ENCODE assay signal across 24 cellular contexts in the genomic region with DNA sequence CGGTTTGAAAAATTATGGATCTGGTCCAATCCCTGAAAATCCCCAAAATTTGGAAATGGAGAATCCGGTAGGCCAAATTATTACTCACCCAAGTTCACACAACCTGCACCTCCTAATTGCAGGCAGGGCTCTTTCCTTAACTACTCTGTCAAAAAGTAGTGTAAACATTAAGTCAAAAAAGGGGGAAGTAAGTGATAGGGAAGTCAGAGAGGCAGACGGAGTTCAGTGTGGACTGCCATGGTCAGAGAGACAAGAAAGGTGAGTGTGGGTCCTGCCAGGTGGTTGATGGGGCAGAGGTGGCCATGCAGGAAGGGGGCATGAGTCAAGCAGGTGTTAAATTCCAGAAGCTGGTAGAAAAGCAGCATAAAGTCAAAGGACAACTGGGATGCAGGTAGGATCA.
DNase-seq lines count a peak whose midpoint lies in the region; ATAC-seq, FAIRE-seq and TF ChIP-seq lines count a peak whose summit lies in the region.
"Had no signal": no experiment of that assay in that cellular context is flagged by ENCODE, and none has a peak within 500 bp of the region (broad histone marks: within the 10 kb centered on the region; RNA-seq: fewer than 3 reads in every experiment).

No MANE protein-coding gene starts in this region.

- no peak for TF ChIP-seq CTCF in PC-9 (conservative IDR thresholded peaks at IDR 0.05)
- no peak for TF ChIP-seq CTCF in K562 (IDR thresholded peaks at IDR 0.05 in 2 of 3, conservative IDR thresholded peaks at IDR 0.05 in 1 of 3; ENCODE audit: insufficient read depth in 2 of 3, low read depth in 1 of 3, low read length in 3 of 3)
- no peak for TF ChIP-seq CTCF in natural killer cell (IDR thresholded peaks at IDR 0.05)

- H2BK120ac ChIP-seq in trophoblast cell (ENCODE audit: insufficient read depth, low read length, poor library complexity): no peak overlapping the region

- H3K23ac ChIP-seq in trophoblast cell (ENCODE audit: low read length): no peak overlapping the region

- peak overlapping the region; percentile 8 for H3K4me2 ChIP-seq in PC-9
- no peak overlapping the region for H3K4me2 ChIP-seq in K562 (ENCODE audit: insufficient read depth, low read length)
- no peak overlapping the region for H3K4me2 ChIP-seq in trophoblast cell (ENCODE audit: low read length)

- FAIRE-seq in K562 (lab: Jason Lieb, UNC): no peak
- FAIRE-seq: A204.1, GM12878, GM19239 had no signal

- CTCF ChIA-PET in PC-9 (lab: Charles Lee): interaction anchor here (0.6 kb wide), 1 partner anchor 89 kb away, joined by 7 read pairs; no protein-coding TSS in a partner anchor
- CTCF ChIA-PET in K562 (lab: Yijun Ruan, JAX; ENCODE audit: low intra/inter-chr PET ratio): interaction anchor here (0.6 kb wide), 1 partner anchor 89 kb away, joined by 4 read pairs; no protein-coding TSS in a partner anchor

- H3K4me1 Mint-ChIP-seq in natural killer cell: no peaks in the 10 kb centered on the region

- H3K9ac ChIP-seq in K562 (ENCODE audit: insufficient read depth in 1 of 2, low read depth in 2 of 2, low read length in 2 of 2) (no peak overlapping the region; a peak in 1 of 4 replicates), trophoblast cell (ENCODE audit: low read length) (no peak overlapping the region)

- H2AFZ ChIP-seq in PC-9 (no peak overlapping the region), K562 (ENCODE audit: low read depth, low read length) (no peak overlapping the region), trophoblast cell (ENCODE audit: insufficient read depth, low read length, poor library complexity) (no peak overlapping the region)

- no peaks in the 10 kb centered on the region for H3K36me3 ChIP-seq in PC-9 (ENCODE audit: low read depth)
- no peaks in the 10 kb centered on the region for H3K36me3 ChIP-seq in K562 (ENCODE audit: control insufficient read depth, insufficient read depth, low read length)
- no peaks in the 10 kb centered on the region for H3K36me3 ChIP-seq in trophoblast cell (ENCODE audit: control insufficient read depth in 1 of 2, insufficient read depth in 2 of 2, low read length in 2 of 2)

- H3K4me1 ChIP-seq in PC-9 (replicated peaks; ENCODE audit: insufficient read depth): peaks cover 44% of the 10 kb centered on the region
- peaks cover 0 to 2% of the 10 kb centered on the region in 2 experiments; a peak in 2 of 5 replicates for H3K4me1 ChIP-seq in K562 (replicated peaks in 1 of 2; ENCODE audit: control insufficient read depth in 2 of 2, insufficient read depth in 2 of 2, low read length in 2 of 2)
- H3K4me1 ChIP-seq in trophoblast cell (ENCODE audit: control insufficient read depth in 1 of 2, insufficient read depth in 2 of 2, low read length in 2 of 2): peaks cover 5 to 7% of the 10 kb centered on the region in 2 experiments

- in situ Hi-C loops in K562 (cut with MboI): no loop called here

- TF ChIP-seq RAD21 in K562 (CRISPR knock-in tag; conservative IDR thresholded peaks at IDR 0.05 in 1 of 2, IDR thresholded peaks at IDR 0.05 in 1 of 2): no peak

- H3K18ac ChIP-seq in trophoblast cell (ENCODE audit: low read length): no peak overlapping the region

- H4K20me1 ChIP-seq in PC-9 (ENCODE audit: insufficient read depth) (no peaks in the 10 kb centered on the region), K562 (replicated peaks; ENCODE audit: control insufficient read depth, insufficient read depth, low read length) (no peaks in the 10 kb centered on the region)

- H3K9me3 ChIP-seq in PC-9 (ENCODE audit: insufficient read depth, low read depth): no peaks in the 10 kb centered on the region
- no peaks in the 10 kb centered on the region for H3K9me3 ChIP-seq in K562 (replicated peaks; ENCODE audit: control insufficient read depth, insufficient read depth, low read depth, low read length)
- no peaks in the 10 kb centered on the region for H3K9me3 ChIP-seq in trophoblast cell (ENCODE audit: insufficient read depth, low read depth, low read length)

- H3K79me1 ChIP-seq in trophoblast cell (ENCODE audit: low read length): peaks cover 3% of the 10 kb centered on the region

- H3K9me1 ChIP-seq in K562 (ENCODE audit: control insufficient read depth, insufficient read depth, low read length): no peaks in the 10 kb centered on the region

- no peak for TF ChIP-seq EP300 in K562 (IDR thresholded peaks at IDR 0.05; ENCODE audit: low read length)

- no peaks in the 10 kb centered on the region for H3K36me3 Mint-ChIP-seq in natural killer cell
- H3K36me3 Mint-ChIP-seq: CD8-positive, alpha-beta T cell had no signal

- H3K4me3 ChIP-seq in PC-9: no peak overlapping the region
- H3K4me3 ChIP-seq in K562: no peak overlapping the region
- H3K4me3 ChIP-seq in trophoblast cell (ENCODE audit: low read depth, low read length): no peak overlapping the region
- H3K4me3 ChIP-seq: GM12878 had no signal

- no peaks in the 10 kb centered on the region for H3K79me2 ChIP-seq in PC-9 (ENCODE audit: low read depth)
- H3K79me2 ChIP-seq in K562 (ENCODE audit: control insufficient read depth, insufficient read depth, low read length): no peaks in the 10 kb centered on the region
- H3K79me2 ChIP-seq in trophoblast cell (ENCODE audit: control insufficient read depth, insufficient read depth, low read length, poor library complexity): no peaks in the 10 kb centered on the region

- DNase-seq in SIG-M5 treated with dmso at 0.1 percent for 504 hours (lab: John Stamatoyannopoulos, UW; ENCODE audit: unreplicated experiment) (peak; percentile 60), SIG-M5 (lab: John Stamatoyannopoulos, UW) (no peak), PC-9 (peak in 1 of 2 experiments; percentile 50), K562 (ENCODE audit: extremely low read depth in 1 of 4, low spot score in 3 of 4) (no peak), trophoblast cell (no peak), natural killer cell (no peak), NCI-H446 (lab: John Stamatoyannopoulos, UW) (no peak)
- DNase-seq: CD8-positive, alpha-beta T cell; DMS53; EL; GOT3; KG1; NCI-H1105 treated with DMSO at 0.1 percent for 48 hours; NCI-H1694; NCI-H2081 treated with DMSO at 0.1 percent for 48 hours; NCI-H510A; NCI-H774; T-helper 1 cell had no signal

- H3K27me3 ChIP-seq in PC-9 (ENCODE audit: insufficient read depth, low read depth): no peaks in the 10 kb centered on the region
- no peaks in the 10 kb centered on the region for H3K27me3 ChIP-seq in K562 (ENCODE audit: control insufficient read depth in 2 of 2, insufficient read depth in 2 of 2, low read length in 2 of 2)
- H3K27me3 ChIP-seq in trophoblast cell (ENCODE audit: insufficient read depth, low read length): no peaks in the 10 kb centered on the region

- H2AK5ac ChIP-seq in trophoblast cell (ENCODE audit: low read length): no peak overlapping the region

- TF ChIP-seq POLR2A in K562 (conservative IDR thresholded peaks at IDR 0.05): no peak

- peaks cover 43% of the 10 kb centered on the region for H3F3A ChIP-seq in PC-9 (ENCODE audit: insufficient read depth, low read depth)

- no peak overlapping the region for H3K27ac Mint-ChIP-seq in natural killer cell
- H3K27ac Mint-ChIP-seq: CD8-positive, alpha-beta T cell had no signal

- no peak overlapping the region for H3K14ac ChIP-seq in trophoblast cell (ENCODE audit: low read length)

- no peak overlapping the region for H3K4ac ChIP-seq in trophoblast cell (ENCODE audit: low read depth, low read length)

- POLR2A ChIA-PET in PC-9 (lab: Charles Lee; ENCODE audit: unreplicated experiment) (interaction anchor here (0.5 to 0.6 kb wide), 2 partner anchors 9 to 22 kb away, joined by 4 to 5 read pairs; no protein-coding TSS in a partner anchor), K562 (lab: Yijun Ruan, JAX) (interaction anchor here (1.2 kb wide), 1 partner anchor 32 kb away, joined by 3 read pairs; no protein-coding TSS in a partner anchor)

- peak; percentile 34; the same call in 1 of the 3 replicates for ATAC-seq in K562
- no peak for ATAC-seq in GM21576 (IDR thresholded peaks at IDR 0.05; ENCODE audit: unreplicated experiment)
- ATAC-seq in natural killer cell: no peak
- ATAC-seq: CD8-positive, alpha-beta T cell; GM12878; HCT116; Panc1 had no signal

- H4K12ac ChIP-seq in trophoblast cell (ENCODE audit: low read depth, low read length): no peak overlapping the region

- no peaks in the 10 kb centered on the region for H3K9me3 Mint-ChIP-seq in natural killer cell
- H3K9me3 Mint-ChIP-seq: CD8-positive, alpha-beta T cell had no signal

- intact Hi-C loops in PC-9 (cut with micrococcal nuclease; ENCODE audit: unreplicated experiment): loop anchor here (2.0 kb wide), 1 partner anchor 35 kb away; no protein-coding TSS in a partner anchor
- intact Hi-C loops in K562 (cut with micrococcal nuclease): no loop called here
- intact Hi-C loops in natural killer cell (cut with micrococcal nuclease): no loop called here

- H4K91ac ChIP-seq in trophoblast cell (ENCODE audit: low read depth, low read length): peak overlapping the region; percentile 51

- no peaks in the 10 kb centered on the region for H3K27me3 Mint-ChIP-seq in natural killer cell (ENCODE audit: low read depth in 2 of 2)

- H3K27ac ChIP-seq in PC-9 (no peak overlapping the region), K562 (ENCODE audit: extremely low read depth, low read depth, low read length) (no peak overlapping the region), trophoblast cell (ENCODE audit: low read depth, low read length) (no peak overlapping the region)

- peak overlapping the region; percentile 22 for H2BK12ac ChIP-seq in trophoblast cell (ENCODE audit: low read length)

- no peak overlapping the region for H3K4me3 Mint-ChIP-seq in natural killer cell
- H3K4me3 Mint-ChIP-seq: CD8-positive, alpha-beta T cell had no signal

- no peak overlapping the region for H2BK5ac ChIP-seq in trophoblast cell (ENCODE audit: low read depth, low read length, poor library complexity)

- 6% methylated on average over 3 of the region's 3 CpGs for WGBS in K562 (ENCODE audit: insufficient coverage, low coverage, missing lambda C conversion rate)
- no CpG with 5 or more reads among the region's 3 CpGs for WGBS in trophoblast cell (ENCODE audit: extremely low coverage, insufficient coverage, insufficient read length)

- H3K9me2 ChIP-seq in PC-9 (ENCODE audit: insufficient read depth): no peaks in the 10 kb centered on the region

- H4K8ac ChIP-seq in trophoblast cell (ENCODE audit: low read depth, low read length): no peak overlapping the region

- BruUV-seq in PC-9 (replicated peaks; lab: Mats Ljungman, UMichigan): no TSS peak
- no TSS peak for BruUV-seq in K562 (replicated peaks; lab: Mats Ljungman, UMichigan)
